18 cellular contexts compared by ENCODE assay signal in the genomic region with DNA sequence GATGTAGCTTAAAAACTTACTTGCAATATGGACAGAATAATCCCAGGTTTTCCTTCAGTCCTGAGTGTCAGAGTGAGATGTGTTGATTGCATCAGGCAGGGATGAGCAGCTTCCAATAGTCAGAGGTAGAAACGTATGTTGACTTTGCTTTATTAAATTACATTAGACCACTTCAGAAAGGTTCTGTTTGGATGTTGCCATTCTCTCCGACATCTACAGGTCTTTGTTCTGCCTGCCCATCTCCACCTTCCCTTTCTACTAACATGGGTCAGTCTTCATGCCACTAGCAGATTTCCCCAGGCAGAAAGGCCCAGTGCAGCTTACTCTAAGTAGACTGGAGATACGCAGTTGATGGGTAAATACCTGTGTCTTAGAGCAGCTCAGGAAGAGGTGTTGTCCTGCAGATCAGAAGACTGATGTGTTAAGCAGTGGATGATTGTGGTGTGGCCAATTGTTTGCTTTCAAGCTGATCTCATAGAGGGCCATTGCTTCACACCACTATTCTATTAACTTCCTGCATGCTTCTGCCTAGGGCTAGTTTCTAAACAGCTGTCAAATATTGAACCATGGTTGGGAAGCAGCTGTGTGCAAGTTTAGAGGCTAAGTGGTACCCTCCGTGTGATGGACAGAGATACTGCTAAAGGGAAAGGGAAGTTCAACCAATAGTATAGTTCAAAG. TPM values are rescaled to one million over a fixed set of nuclear protein-coding genes. Genes with fewer than 3 reads are reported as not detected.
A peak's percentile ranks its signal among the peaks of the same experiment; 100 is the strongest.
DNase-seq lines count a peak whose midpoint lies in the region; TF ChIP-seq lines count a peak whose summit lies in the region.
"Had no signal": no experiment of that assay in that cellular context is flagged by ENCODE, and none has a peak within 500 bp of the region (broad histone marks: within the 10 kb centered on the region; RNA-seq: fewer than 3 reads in every experiment).

No MANE protein-coding gene starts in this region.

- H2AFZ ChIP-seq in mammary epithelial cell (ENCODE audit: low read depth, low read length) = no peak overlapping the region

- BruUV-seq in mammary epithelial cell (replicated peaks; lab: Mats Ljungman, UMichigan) = no TSS peak

- no peaks in the 10 kb centered on the region for H3K9me3 Mint-ChIP-seq in osteocyte (ENCODE audit: unreplicated experiment)
- H3K9me3 Mint-ChIP-seq: activated T-helper 17 cell treated with anti-CD3 and anti-CD28 coated beads, Interleukin-2, amount 50 U/mL, for 72 hours had no signal

- H4K20me1 ChIP-seq in mammary epithelial cell (ENCODE audit: insufficient read depth, low read length) = no peaks in the 10 kb centered on the region

- no peaks in the 10 kb centered on the region for H3K9me3 ChIP-seq in mammary epithelial cell (replicated peaks; ENCODE audit: insufficient read depth, low read length)
- H3K9me3 ChIP-seq: adrenal gland, right atrium auricular region had no signal

- peaks cover 21% of the 10 kb centered on the region for H3K4me1 Mint-ChIP-seq in osteocyte (ENCODE audit: unreplicated experiment)
- H3K4me1 Mint-ChIP-seq: activated T-helper 17 cell treated with anti-CD3 and anti-CD28 coated beads, Interleukin-2, amount 50 U/mL, for 72 hours; T-helper 17 cell had no signal

- in situ Hi-C loops in mammary epithelial cell (cut with MboI; ENCODE audit: low sequenced_read_pairs in 2 of 2) = no loop called here

- dilution Hi-C loops in mammary epithelial cell (cut with HindIII; ENCODE audit: low sequenced_read_pairs) = no loop called here

- no peak overlapping the region for H3K4me2 ChIP-seq in mammary epithelial cell (ENCODE audit: insufficient read depth, low read depth, low read length)

- H3K27ac Mint-ChIP-seq in osteocyte (ENCODE audit: unreplicated experiment) = no peak overlapping the region
- H3K27ac Mint-ChIP-seq: activated T-helper 17 cell treated with anti-CD3 and anti-CD28 coated beads, Interleukin-2, amount 50 U/mL, for 72 hours; T-helper 17 cell had no signal

- TF ChIP-seq CTCF in mammary epithelial cell (conservative IDR thresholded peaks at IDR 0.05 in 1 of 2, IDR thresholded peaks at IDR 0.05 in 1 of 2; ENCODE audit: extremely low read depth in 1 of 2, insufficient read depth in 1 of 2, low read depth in 1 of 2, low read length in 2 of 2) = no peak
- TF ChIP-seq CTCF in osteocyte (IDR thresholded peaks at IDR 0.05) = no peak

- no peaks in the 10 kb centered on the region for H3K79me2 ChIP-seq in mammary epithelial cell (ENCODE audit: insufficient read depth, low read length)

- H3K4me3 Mint-ChIP-seq in osteocyte (ENCODE audit: unreplicated experiment) = peak overlapping the region; percentile 69
- H3K4me3 Mint-ChIP-seq: activated T-helper 17 cell treated with anti-CD3 and anti-CD28 coated beads, Interleukin-2, amount 50 U/mL, for 72 hours; T-helper 17 cell had no signal

- peaks cover 14% of the 10 kb centered on the region for H3K27me3 Mint-ChIP-seq in osteocyte (ENCODE audit: unreplicated experiment)

- intact Hi-C loops in mammary epithelial cell (cut with micrococcal nuclease) = loop anchor here (2.0 to 5.0 kb wide), 2 partner anchors 232 to 429 kb away; no protein-coding TSS in a partner anchor

- peaks cover 8% of the 10 kb centered on the region for H3K4me1 ChIP-seq in mammary epithelial cell (ENCODE audit: insufficient read depth, low read length)
- H3K4me1 ChIP-seq: adrenal gland, right atrium auricular region had no signal

- H3K36me3 ChIP-seq in mammary epithelial cell (ENCODE audit: insufficient read depth, low read length) = no peaks in the 10 kb centered on the region
- H3K36me3 ChIP-seq: adrenal gland, right atrium auricular region had no signal

- no peak overlapping the region for H3K9ac ChIP-seq in mammary epithelial cell (ENCODE audit: insufficient read depth, low read length)

- H3K36me3 Mint-ChIP-seq in osteocyte (ENCODE audit: unreplicated experiment) = no peaks in the 10 kb centered on the region

- WGBS in mammary epithelial cell (ENCODE audit: low coverage, missing lambda C conversion rate) = 72% methylated on average over 4 of the region's 4 CpGs

- DNase-seq in COR-L47 (lab: John Stamatoyannopoulos, UW) = peak; percentile 17
- DNase-seq in Jurkat, Clone E6-1 (ENCODE audit: low read depth, low spot score) = no peak
- DNase-seq in mammary epithelial cell = peak; percentile 39
- no peak for DNase-seq in osteocyte (ENCODE audit: extremely low spot score, unreplicated experiment)
- no peak for DNase-seq in HuH-7.5 (ENCODE audit: low spot score)
- no peak for DNase-seq in 8988T
- DNase-seq in DMS 273 (lab: John Stamatoyannopoulos, UW; ENCODE audit: unreplicated experiment) = no peak
- DNase-seq: activated CD8-positive, alpha-beta memory T cell treated with anti-CD3 and anti-CD28 coated beads for 24 hours; adrenal gland; DND-41; Kasumi-1; midbrain; NCI-H1436 treated with DMSO at 0.1 percent for 48 hours; NCI-H345; T-helper 17 cell had no signal

- no peaks in the 10 kb centered on the region for H3K27me3 ChIP-seq in mammary epithelial cell (ENCODE audit: insufficient read depth, low read length)

- CTCF ChIA-PET in mammary epithelial cell (lab: Charles Lee; ENCODE audit: low non-redundant PET) = interaction anchor here (0.6 to 0.7 kb wide), 2 partner anchors 138 to 562 kb away, joined by 4 read pairs; no protein-coding TSS in a partner anchor

- H3K27ac ChIP-seq in mammary epithelial cell (ENCODE audit: insufficient read depth, low read depth, low read length) = no peak overlapping the region
- H3K27ac ChIP-seq: adrenal gland, C4-2B, right atrium auricular region had no signal

- H3K4me3 ChIP-seq in Jurkat, Clone E6-1 (ENCODE audit: low read length) = peak overlapping the region; percentile 5; the same call in 1 of the 2 replicates
- no peak overlapping the region for H3K4me3 ChIP-seq in mammary epithelial cell (replicated peaks in 1 of 3; ENCODE audit: insufficient read depth in 1 of 3, low read depth in 2 of 3, low read length in 3 of 3)
- H3K4me3 ChIP-seq: adrenal gland, right atrium auricular region had no signal

RNA-seq across cellular contexts. Expression of gene FRMPD4, which starts 1.8 kb away (rescaled TPM):
- 0.27 TPM for polyA plus RNA-seq in Jurkat, Clone E6-1 (2012; ENCODE audit: insufficient read depth, insufficient read length)
- total RNA-seq in mammary epithelial cell (under 1 TPM; 0.17 to 0.24 TPM), osteocyte (1.6 and 1.7 TPM in 2 replicates)
- 0.16 TPM for polyA plus RNA-seq in mammary epithelial cell
- polyA minus RNA-seq in mammary epithelial cell = 0.16 TPM
- total RNA-seq: activated T-helper 17 cell treated with anti-CD3 and anti-CD28 coated beads, Interleukin-2, amount 50 U/mL, for 72 hours; T-helper 17 cell had no signal

Comparison
In these comparisons a context has a peak if more than half of its experiments do, and no peak if none do; other contexts are left out.
1. DNase-seq: peak in COR-L47 (single experiment) and mammary epithelial cell (single experiment); none in Jurkat, Clone E6-1 (single experiment), osteocyte (single experiment), HuH-7.5 (single experiment), 8988T (single experiment) and DMS 273 (single experiment).